1 cellular context compared by ENCODE assay signal in the genomic region with DNA sequence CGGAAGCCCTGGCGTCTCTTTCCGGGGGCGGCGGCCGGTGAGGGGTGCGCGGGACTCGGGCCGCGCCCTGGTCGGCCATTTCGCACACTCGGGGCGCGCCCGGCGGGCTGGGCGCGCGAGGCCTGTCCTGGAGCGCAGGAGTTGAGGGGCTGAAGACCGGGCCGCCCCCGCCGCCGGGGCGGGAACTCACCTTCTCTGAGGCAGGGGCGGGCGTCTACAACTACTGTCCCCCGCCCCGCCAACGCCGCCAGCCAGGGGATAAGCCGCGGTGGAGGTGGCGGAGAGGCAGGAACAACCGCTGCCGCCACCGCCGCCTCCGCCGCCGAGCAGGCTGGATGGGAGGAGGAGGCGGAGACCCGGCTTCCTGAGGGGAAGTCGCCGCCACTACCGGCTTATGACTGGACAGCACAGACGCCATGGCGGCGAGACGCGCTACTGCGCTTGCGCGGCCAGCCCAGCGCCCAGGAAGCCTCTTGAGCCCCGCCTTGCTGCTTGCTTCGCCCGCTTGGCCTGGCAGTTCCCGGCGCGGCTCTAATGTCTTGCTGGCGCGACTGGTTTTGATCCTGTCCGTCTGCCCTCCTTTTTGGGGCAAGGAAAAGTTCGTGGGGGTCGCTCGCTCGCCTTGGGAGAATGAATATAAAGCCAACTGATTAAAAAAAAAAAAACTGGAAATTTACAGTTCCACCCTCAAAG.
TF ChIP-seq lines count a peak whose summit lies in the region.

KRCC1 (minus strand) TSS at position 348 of the 693 bp plus-strand sequence. CDS start 27,220 bp downstream, outside the sequence.

TF ChIP-seq in HepG2, 621 proteins besides CTCF, POLR2A, EP300 and RAD21 (continued from another document and continues in another):
- TF ChIP-seq HMGXB3 (CRISPR knock-in tag; IDR thresholded peaks at IDR 0.05; ENCODE audit: borderline replicate concordance) (no peak), ATF7-NPFF (CRISPR knock-in tag; IDR thresholded peaks at IDR 0.05; ENCODE audit: low read depth) (peak; percentile 86), ZNF292 (CRISPR knock-in tag; IDR thresholded peaks at IDR 0.05; ENCODE audit: borderline replicate concordance, low read depth) (peak; percentile 68; the same call in 1 of the 2 replicates), SIX4 (CRISPR knock-in tag; IDR thresholded peaks at IDR 0.05) (no peak), PAWR (CRISPR knock-in tag; IDR thresholded peaks at IDR 0.05; ENCODE audit: borderline replicate concordance) (0 out of 2 replicates have a peak, but pooled peaks have one; percentile 75), FLYWCH1 (CRISPR knock-in tag; IDR thresholded peaks at IDR 0.05) (no peak; the same call in 1 of the 2 replicates), DBP (CRISPR knock-in tag; IDR thresholded peaks at IDR 0.05; ENCODE audit: not compliant biosample characterization) (peak; percentile 49), ZNF678 (CRISPR knock-in tag; IDR thresholded peaks at IDR 0.05) (no peak), NCOA5 (CRISPR knock-in tag; IDR thresholded peaks at IDR 0.05) (no peak), DNMT1 (CRISPR knock-in tag; IDR thresholded peaks at IDR 0.05) (peak; percentile 88; the same call in 1 of the 2 replicates), NKX3-1 (CRISPR knock-in tag; IDR thresholded peaks at IDR 0.05) (peak; percentile 15; the same call in 1 of the 2 replicates), ZNF674 (CRISPR knock-in tag; IDR thresholded peaks at IDR 0.05; ENCODE audit: low read depth) (no peak), ZNF558 (CRISPR knock-in tag; IDR thresholded peaks at IDR 0.05; ENCODE audit: borderline replicate concordance) (peak; percentile 85; the same call in 1 of the 2 replicates), ZNF468 (CRISPR knock-in tag; IDR thresholded peaks at IDR 0.05) (0 out of 2 replicates have a peak, but pooled peaks have one; percentile 79), KDM5B (CRISPR knock-in tag; IDR thresholded peaks at IDR 0.05; ENCODE audit: borderline replicate concordance) (peak; percentile 77), MAZ (IDR thresholded peaks at IDR 0.05; ENCODE audit: borderline replicate concordance, low read depth, low read length) (0 out of 2 replicates have a peak, but pooled peaks have one; percentile 70), MAZ (CRISPR knock-in tag; IDR thresholded peaks at IDR 0.05; ENCODE audit: low read depth) (peak; percentile 89; the same call in 1 of the 2 replicates), TERF1 (CRISPR knock-in tag; IDR thresholded peaks at IDR 0.05) (0 out of 2 replicates have a peak, but pooled peaks have one; percentile 54), POGZ (CRISPR knock-in tag; IDR thresholded peaks at IDR 0.05) (peak; percentile 85), TEAD3 (CRISPR knock-in tag; optimal IDR thresholded peaks at IDR 0.05; ENCODE audit: borderline replicate concordance) (peak; percentile 15), SNAPC2 (CRISPR knock-in tag; IDR thresholded peaks at IDR 0.05) (peak; percentile 72; the same call in 1 of the 2 replicates), ZMYM2 (CRISPR knock-in tag; IDR thresholded peaks at IDR 0.05) (no peak), POLR2AphosphoS5 (IDR thresholded peaks at IDR 0.05; ENCODE audit: low read depth, low read length) (peak; percentile 95), TP53 (CRISPR knock-in tag; conservative IDR thresholded peaks at IDR 0.05) (0 out of 2 replicates have a peak, but pooled peaks have one; percentile 19), ZNF124 (CRISPR knock-in tag; IDR thresholded peaks at IDR 0.05) (peak; percentile 25; the same call in 1 of the 2 replicates), GPN1 (CRISPR knock-in tag; IDR thresholded peaks at IDR 0.05; ENCODE audit: borderline replicate concordance) (no peak), ZNF792 (CRISPR knock-in tag; IDR thresholded peaks at IDR 0.05) (peak; percentile 64; the same call in 1 of the 2 replicates), NONO (IDR thresholded peaks at IDR 0.05) (no peak), NONO (CRISPR knock-in tag; conservative IDR thresholded peaks at IDR 0.05) (peak; percentile 67; the same call in 1 of the 2 replicates), ZIK1 (CRISPR knock-in tag; IDR thresholded peaks at IDR 0.05; ENCODE audit: borderline replicate concordance, low read depth) (peak; percentile 96), ZNF441 (CRISPR knock-in tag; IDR thresholded peaks at IDR 0.05; ENCODE audit: borderline replicate concordance) (peak; percentile 79), ZHX2 (IDR thresholded peaks at IDR 0.05; ENCODE audit: low read depth) (0 out of 2 replicates have a peak, but pooled peaks have one; percentile 59), ZHX2 (CRISPR knock-in tag; IDR thresholded peaks at IDR 0.05; ENCODE audit: borderline replicate concordance) (peak; percentile 66; the same call in 1 of the 2 replicates), SATB2 (CRISPR knock-in tag; IDR thresholded peaks at IDR 0.05) (0 out of 2 replicates have a peak, but pooled peaks have one; percentile 31), ZNF773 (CRISPR knock-in tag; IDR thresholded peaks at IDR 0.05; ENCODE audit: borderline replicate concordance) (peak; percentile 72; the same call in 1 of the 2 replicates), NCOA2 (CRISPR knock-in tag; IDR thresholded peaks at IDR 0.05) (peak; percentile 15)
- TF ChIP-seq, protein P1, sequence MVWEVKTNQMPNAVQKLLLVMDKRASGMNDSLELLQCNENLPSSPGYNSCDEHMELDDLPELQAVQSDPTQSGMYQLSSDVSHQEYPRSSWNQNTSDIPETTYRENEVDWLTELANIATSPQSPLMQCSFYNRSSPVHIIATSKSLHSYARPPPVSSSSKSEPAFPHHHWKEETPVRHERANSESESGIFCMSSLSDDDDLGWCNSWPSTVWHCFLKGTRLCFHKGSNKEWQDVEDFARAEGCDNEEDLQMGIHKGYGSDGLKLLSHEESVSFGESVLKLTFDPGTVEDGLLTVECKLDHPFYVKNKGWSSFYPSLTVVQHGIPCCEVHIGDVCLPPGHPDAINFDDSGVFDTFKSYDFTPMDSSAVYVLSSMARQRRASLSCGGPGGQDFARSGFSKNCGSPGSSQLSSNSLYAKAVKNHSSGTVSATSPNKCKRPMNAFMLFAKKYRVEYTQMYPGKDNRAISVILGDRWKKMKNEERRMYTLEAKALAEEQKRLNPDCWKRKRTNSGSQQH (CRISPR knock-in tag; IDR thresholded peaks at IDR 0.05; ENCODE audit: low read depth): peak; percentile 83; the same call in 1 of the 2 replicates
- TF ChIP-seq, protein P2, sequence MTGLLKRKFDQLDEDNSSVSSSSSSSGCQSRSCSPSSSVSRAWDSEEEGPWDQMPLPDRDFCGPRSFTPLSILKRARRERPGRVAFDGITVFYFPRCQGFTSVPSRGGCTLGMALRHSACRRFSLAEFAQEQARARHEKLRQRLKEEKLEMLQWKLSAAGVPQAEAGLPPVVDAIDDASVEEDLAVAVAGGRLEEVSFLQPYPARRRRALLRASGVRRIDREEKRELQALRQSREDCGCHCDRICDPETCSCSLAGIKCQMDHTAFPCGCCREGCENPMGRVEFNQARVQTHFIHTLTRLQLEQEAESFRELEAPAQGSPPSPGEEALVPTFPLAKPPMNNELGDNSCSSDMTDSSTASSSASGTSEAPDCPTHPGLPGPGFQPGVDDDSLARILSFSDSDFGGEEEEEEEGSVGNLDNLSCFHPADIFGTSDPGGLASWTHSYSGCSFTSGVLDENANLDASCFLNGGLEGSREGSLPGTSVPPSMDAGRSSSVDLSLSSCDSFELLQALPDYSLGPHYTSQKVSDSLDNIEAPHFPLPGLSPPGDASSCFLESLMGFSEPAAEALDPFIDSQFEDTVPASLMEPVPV (CRISPR knock-in tag; IDR thresholded peaks at IDR 0.05): peak; percentile 37; the same call in 1 of the 2 replicates
- TF ChIP-seq, protein P3, sequence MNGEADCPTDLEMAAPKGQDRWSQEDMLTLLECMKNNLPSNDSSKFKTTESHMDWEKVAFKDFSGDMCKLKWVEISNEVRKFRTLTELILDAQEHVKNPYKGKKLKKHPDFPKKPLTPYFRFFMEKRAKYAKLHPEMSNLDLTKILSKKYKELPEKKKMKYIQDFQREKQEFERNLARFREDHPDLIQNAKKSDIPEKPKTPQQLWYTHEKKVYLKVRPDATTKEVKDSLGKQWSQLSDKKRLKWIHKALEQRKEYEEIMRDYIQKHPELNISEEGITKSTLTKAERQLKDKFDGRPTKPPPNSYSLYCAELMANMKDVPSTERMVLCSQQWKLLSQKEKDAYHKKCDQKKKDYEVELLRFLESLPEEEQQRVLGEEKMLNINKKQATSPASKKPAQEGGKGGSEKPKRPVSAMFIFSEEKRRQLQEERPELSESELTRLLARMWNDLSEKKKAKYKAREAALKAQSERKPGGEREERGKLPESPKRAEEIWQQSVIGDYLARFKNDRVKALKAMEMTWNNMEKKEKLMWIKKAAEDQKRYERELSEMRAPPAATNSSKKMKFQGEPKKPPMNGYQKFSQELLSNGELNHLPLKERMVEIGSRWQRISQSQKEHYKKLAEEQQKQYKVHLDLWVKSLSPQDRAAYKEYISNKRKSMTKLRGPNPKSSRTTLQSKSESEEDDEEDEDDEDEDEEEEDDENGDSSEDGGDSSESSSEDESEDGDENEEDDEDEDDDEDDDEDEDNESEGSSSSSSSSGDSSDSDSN (CRISPR knock-in tag; IDR thresholded peaks at IDR 0.05): peak; percentile 96
